Comparison of ENCODE assay signal across 8 cellular contexts in genomic region chr1:16017461-16018303, GRCh38. TPM values are rescaled to one million over a fixed set of nuclear protein-coding genes. Genes with fewer than 3 reads are reported as not detected.
DNase-seq lines count a peak whose midpoint lies in the region; ATAC-seq, FAIRE-seq and TF ChIP-seq lines count a peak whose summit lies in the region.

Gene HSPB7, minus strand, starts transcription at chr1:16018043. Its CDS starts 80 bp downstream, at chr1:16017963.

- no peak for FAIRE-seq in GM12892 (lab: Jason Lieb, UNC)

- intact Hi-C loops in left lung (cut with DNase I), result no loop called here

- DNase-seq in HEK293T (ENCODE audit: extremely low spot score) (peak; percentile 39), cardiac fibroblast (ENCODE audit: low read depth in 2 of 2) (peak; percentile 63 to 94), left lung (peak; percentile 62 to 77), activated gamma-delta T cell (lab: John Stamatoyannopoulos, UW) (no peak), GM12892 (ENCODE audit: insufficient read length) (no peak)

- H3K4me1 ChIP-seq in left lung, result peaks cover 11 to 19% of the 10 kb centered on the region in 2 donors

- peaks cover 0 to 11% of the 10 kb centered on the region in 2 donors for H3K27me3 ChIP-seq in left lung

- TF ChIP-seq POLR2A in GM12892 (IDR thresholded peaks at IDR 0.05; ENCODE audit: low read depth, low read length), result no peak

- POLR2A ChIA-PET in HEK293T (lab: Yijun Ruan, JAX), result no interaction called here

- ATAC-seq in left lung, result peak; percentile 36
- no peak for ATAC-seq in HG03342 (IDR thresholded peaks at IDR 0.05; ENCODE audit: unreplicated experiment)
- ATAC-seq in GM18870 (IDR thresholded peaks at IDR 0.05; ENCODE audit: unreplicated experiment), result no peak

- peak within 1 kb of the TSS; percentile 18 to 70 for H3K27ac ChIP-seq in left lung

- CTCF ChIA-PET in HEK293T (lab: Yijun Ruan, JAX), result interaction anchor here (0.9 to 1.1 kb wide), 3 partner anchors 8 to 220 kb away, joined by 3 read pairs; no protein-coding TSS in a partner anchor

- H3K9me3 ChIP-seq in left lung, result no peaks in the 10 kb centered on the region

- no peaks in the 10 kb centered on the region for H3K36me3 ChIP-seq in left lung

- no peak for TF ChIP-seq CTCF in cardiac fibroblast (IDR thresholded peaks at IDR 0.05; ENCODE audit: low read depth, low read length)
- TF ChIP-seq CTCF in left lung (IDR thresholded peaks at IDR 0.05), result no peak
- no peak for TF ChIP-seq CTCF in subcutaneous adipose tissue (IDR thresholded peaks at IDR 0.05; ENCODE audit: low read depth)

- H3K4me3 ChIP-seq in cardiac fibroblast (replicated peaks in 1 of 2; ENCODE audit: low read depth in 2 of 2, low read length in 2 of 2) (no peak within 1 kb of the TSS), left lung (no peak within 1 kb of the TSS)

TF ChIP-seq in HEK293T, 16 proteins besides CTCF, POLR2A, EP300 and RAD21:
- no peak for TF ChIP-seq FOXM1 (IDR thresholded peaks at IDR 0.05; ENCODE audit: borderline replicate concordance)

RNA-seq across cellular contexts. Expression of gene HSPB7, which starts in this region (rescaled TPM):
- total RNA-seq in left lung (10 to 100 TPM in 1 of 2 donors, 1 to 10 TPM in 1; 4.2 to 22.1 TPM), subcutaneous adipose tissue (100 to 1,000 TPM in 3 of 4 donors, 10 to 100 TPM in 1; 32.3 to 429 (median 122) TPM)
- polyA plus RNA-seq in GM12892 (2012; ENCODE audit: missing spikeins), result 0.34 TPM

Comparison
In these comparisons a context has a peak if more than half of its experiments do, and no peak if none do; other contexts are left out.
1. DNase-seq: peak in HEK293T (single experiment), cardiac fibroblast (2 of 2) and left lung (2 of 2); none in activated gamma-delta T cell (single experiment) and GM12892 (single experiment).